In the genomic region with DNA sequence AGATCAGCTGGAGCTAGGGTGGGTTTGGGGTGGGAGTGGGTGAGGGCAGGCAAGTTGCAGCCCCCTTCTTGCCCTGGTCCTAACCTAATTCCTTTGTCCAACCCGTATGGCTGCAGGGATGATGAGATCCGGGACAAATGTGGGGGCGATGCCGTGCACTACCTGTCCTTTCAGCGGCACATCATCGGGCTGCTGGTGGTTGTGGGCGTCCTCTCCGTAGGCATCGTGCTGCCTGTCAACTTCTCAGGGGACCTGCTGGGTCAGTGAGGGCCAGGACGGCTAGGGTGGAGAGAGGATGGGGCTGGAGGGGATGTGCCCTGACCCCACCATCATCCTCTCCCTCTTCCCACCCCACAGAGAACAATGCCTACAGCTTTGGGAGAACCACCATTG, we compare ENCODE assay signal across 1 cellular context.
TF ChIP-seq lines count a peak whose summit lies in the region.

No MANE protein-coding gene starts in this region.

TF ChIP-seq in K562, 482 proteins besides CTCF, POLR2A, EP300 and RAD21:
- TF ChIP-seq MYC (IDR thresholded peaks at IDR 0.05; ENCODE audit: low read depth, low read length), result no peak
- no peak for TF ChIP-seq MYC (CRISPR knock-in tag; IDR thresholded peaks at IDR 0.05; ENCODE audit: borderline replicate concordance, low read depth)
- TF ChIP-seq ZNF561 (CRISPR knock-in tag; conservative IDR thresholded peaks at IDR 0.05), result no peak
- TF ChIP-seq RBFOX2 (IDR thresholded peaks at IDR 0.05; ENCODE audit: low read depth, low read length), result 0 out of 2 replicates have a peak, but pooled peaks have one; percentile 11
TF ChIP-seq in K562: peak in this region for 1.
